15 cellular contexts compared by ENCODE assay signal in genomic region chr11:2862395-2862949, GRCh38. TPM values are rescaled to one million over a fixed set of nuclear protein-coding genes. Genes with fewer than 3 reads are reported as not detected.
DNase-seq lines count a peak whose midpoint lies in the region; ATAC-seq, FAIRE-seq and TF ChIP-seq lines count a peak whose summit lies in the region.
"Had no signal": no experiment of that assay in that cellular context is flagged by ENCODE, and none has a peak within 500 bp of the region (broad histone marks: within the 10 kb centered on the region; RNA-seq: fewer than 3 reads in every experiment).

No MANE protein-coding gene starts in this region.

- 1 to 12% (median 5%) methylated on average over 12 to 71 of the region's 71 CpGs for WGBS in heart left ventricle, 4 donors

- H3K4me1 ChIP-seq in heart left ventricle (peaks cover 0 to 16% (median 5%) of the 10 kb centered on the region in 12 donors), neuron (ENCODE audit: insufficient read depth, low read length) (peaks cover 47% of the 10 kb centered on the region), vagina (no peaks in the 10 kb centered on the region)

- intact Hi-C loops in heart left ventricle (cut with DNase I) (loop anchor here in 1 of 10 donors (10.0 kb wide), 1 partner anchor 48 kb away; no protein-coding TSS in a partner anchor), Right ventricle myocardium inferior (cut with DNase I) (no loop called here), vagina (cut with DNase I) (no loop called here)

- no peak overlapping the region for H3K27ac ChIP-seq in heart left ventricle
- no peak overlapping the region for H3K27ac ChIP-seq in vagina

- ATAC-seq in heart left ventricle = no peak
- ATAC-seq in Right ventricle myocardium inferior = no peak
- ATAC-seq in GM19452 (IDR thresholded peaks at IDR 0.05; ENCODE audit: unreplicated experiment) = no peak
- ATAC-seq in esophagus mucosa = no peak

- H3K9me3 ChIP-seq in heart left ventricle = no peaks in the 10 kb centered on the region
- H3K9me3 ChIP-seq in neuron (ENCODE audit: low read length) = no peaks in the 10 kb centered on the region
- no peaks in the 10 kb centered on the region for H3K9me3 ChIP-seq in vagina

- peak overlapping the region; percentile 22 to 49 (median 38) for H3K4me3 ChIP-seq in heart left ventricle
- peak overlapping the region; percentile 20 for H3K4me3 ChIP-seq in neuron (ENCODE audit: low read length)
- peak overlapping the region; percentile 29 to 48 for H3K4me3 ChIP-seq in vagina

- TF ChIP-seq CTCF in heart left ventricle (IDR thresholded peaks at IDR 0.05) (no peak), vagina (IDR thresholded peaks at IDR 0.05) (no peak)

- H3K27me3 ChIP-seq in heart left ventricle (peaks cover 0 to 30% (median 8%) of the 10 kb centered on the region in 9 donors), neuron (ENCODE audit: insufficient read depth, low read length) (no peaks in the 10 kb centered on the region), vagina (no peaks in the 10 kb centered on the region)

- no peaks in the 10 kb centered on the region for H3K36me3 ChIP-seq in heart left ventricle
- H3K36me3 ChIP-seq in neuron (ENCODE audit: insufficient read depth, low read length) = no peaks in the 10 kb centered on the region
- no peaks in the 10 kb centered on the region for H3K36me3 ChIP-seq in vagina

- H2AFZ ChIP-seq in neuron (ENCODE audit: low read depth, low read length) = peak overlapping the region; percentile 1

- no peak for TF ChIP-seq POLR2A in heart left ventricle (IDR thresholded peaks at IDR 0.05)
- no peak for TF ChIP-seq POLR2A in vagina (IDR thresholded peaks at IDR 0.05)

- no peak for FAIRE-seq in frontal cortex (lab: Jason Lieb, UNC)

- no peak for DNase-seq in heart left ventricle
- DNase-seq in Right ventricle myocardium inferior (ENCODE audit: missing footprints) = no peak
- DNase-seq in frontal cortex (ENCODE audit: low spot score in 2 of 2) = peak; percentile 58 to 68
- DNase-seq in vagina (ENCODE audit: extremely low spot score in 2 of 2) = no peak
- DNase-seq in GF-D8 (lab: John Stamatoyannopoulos, UW) = no peak
- DNase-seq: ACHN; activated naive CD4-positive, alpha-beta T cell; CD4-positive, alpha-beta T cell; NCI-H1436 treated with DMSO at 0.1 percent for 48 hours; NCI-H446; SHP77 treated with DMSO at 0.1 percent for 48 hours; stimulated activated CD4-positive, alpha-beta T cell treated with anti-CD3 and anti-CD28 coated beads, Interleukin-2, amount 100 ng/mL, for 24 hours had no signal

RNA-seq across cellular contexts. Expression of gene CDKN1C, which starts 23.1 kb away (rescaled TPM):
- 10 to 100 TPM; 18.8 to 39.1 (median 33.4) TPM for total RNA-seq in heart left ventricle
- 10 to 100 TPM; 31.4 to 42.5 TPM for polyA plus RNA-seq in heart left ventricle
- 40.0 TPM for total RNA-seq in Right ventricle myocardium inferior
- total RNA-seq in frontal cortex = 36.7 TPM
- 67.3 TPM for total RNA-seq in vagina
- total RNA-seq in esophagus mucosa = 3.5 TPM

Comparison
In these comparisons a context has a peak if more than half of its experiments do, and no peak if none do; other contexts are left out.
1. DNase-seq: peak in frontal cortex (2 of 2); none in heart left ventricle (0 of 5), Right ventricle myocardium inferior (single experiment), vagina (0 of 2) and GF-D8 (single experiment).
2. Peak in every context shown above with its lines, with median percentiles within 50 percentile points of each other: H3K4me3 ChIP-seq.